ENCODE assay signal across 35 cellular contexts in the genomic region with DNA sequence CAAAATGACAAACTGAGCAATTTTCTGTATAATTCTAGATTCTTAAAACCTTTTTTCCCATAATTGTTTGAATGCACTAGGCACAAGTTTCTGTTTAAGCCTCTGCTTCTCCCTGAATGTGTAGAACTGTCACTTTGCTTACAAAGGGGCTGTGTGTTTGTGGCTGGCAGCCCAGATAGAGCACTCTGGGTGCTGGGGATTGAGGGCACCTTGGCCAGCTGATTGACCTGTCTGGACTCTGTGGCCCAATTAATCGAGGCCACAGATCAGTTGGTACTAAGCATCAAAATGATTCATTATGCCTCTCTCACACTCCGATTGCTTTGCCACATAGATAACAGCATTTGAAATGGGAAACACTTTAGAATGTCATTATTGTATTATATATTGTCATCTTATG. TPM values are rescaled to one million over a fixed set of nuclear protein-coding genes. Genes with fewer than 3 reads are reported as not detected.
"Had no signal": no experiment of that assay in that cellular context is flagged by ENCODE, and none has a peak within 500 bp of the region (broad histone marks: within the 10 kb centered on the region; RNA-seq: fewer than 3 reads in every experiment).

No MANE protein-coding gene starts in this region.

- DNase-seq: activated effector memory CD4-positive, alpha-beta T cell treated with anti-CD3 and anti-CD28 coated beads, Interleukin-2, amount 50 U/mL, for 16 hours; activated effector memory CD4-positive, alpha-beta T cell treated with Interleukin-2 at 50 U/mL for 16 hours; activated gamma-delta T cell; activated gamma-delta T cell treated with Interleukin-2 at 50 U/mL for 16 hours; activated naive CD4-positive, alpha-beta T cell; activated naive CD4-positive, alpha-beta T cell treated with anti-CD3 and anti-CD28 coated beads for 36 hours; activated naive CD4-positive, alpha-beta T cell treated with anti-CD3 and anti-CD28 coated beads, Interleukin-2, amount 10 ng/mL, durations not matched to agents 7 days and 5 days; activated naive CD4-positive, alpha-beta T cell treated with anti-CD3 and anti-CD28 coated beads, Interleukin-2, amount 50 U/mL, for 16 hours; activated naive CD4-positive, alpha-beta T cell treated with Interleukin-2 at 50 U/mL for 16 hours; activated naive CD8-positive, alpha-beta T cell treated with anti-CD3 and anti-CD28 coated beads for 36 hours; activated naive CD8-positive, alpha-beta T cell treated with anti-CD3 and anti-CD28 coated beads, Interleukin-2, amount 10 ng/mL, durations not matched to agents 7 days and 5 days; activated naive CD8-positive, alpha-beta T cell treated with anti-CD3 and anti-CD28 coated beads, Interleukin-2, amount 50 U/mL, for 24 hours; activated T-cell treated with anti-CD3 and anti-CD28 coated beads, Interleukin-2, amount 50 U/mL, for 1 hour; activated T-cell treated with anti-CD3 and anti-CD28 coated beads, Interleukin-2, amount 50 U/mL, for 24 hours; activated T-cell treated with anti-CD3 and anti-CD28 coated beads, Interleukin-2, amount 50 U/mL, for 4 hours; activated T-cell treated with anti-CD3 and anti-CD28 coated beads, Interleukin-2, amount 50 U/mL, for 48 hours; activated T-cell treated with anti-CD3 and anti-CD28 coated beads, Interleukin-2, amount 50 U/mL, for 72 hours; adrenal gland; amniotic stem cell; amygdala; anterior cingulate cortex; aorta; body of pancreas; brain microvascular endothelial cell; caudate nucleus; central memory CD4-positive, alpha-beta T cell had no signal

- ATAC-seq: activated naive CD4-positive, alpha-beta T cell treated with anti-CD3 and anti-CD28 coated beads, Interleukin-2, amount 50 U/mL, for 72 hours; activated naive CD8-positive, alpha-beta T cell treated with anti-CD3 and anti-CD28 coated beads, Interleukin-2, amount 50 U/mL, for 24 hours; activated T-cell treated with anti-CD3 and anti-CD28 coated beads, Interleukin-2, amount 50 U/mL, for 4 hours; activated T-cell treated with anti-CD3 and anti-CD28 coated beads, Interleukin-2, amount 50 U/mL, for 72 hours; activated T-helper 17 cell treated with anti-CD3 and anti-CD28 coated beads, Interleukin-2, amount 50 U/mL, for 72 hours; body of pancreas had no signal

RNA-seq across cellular contexts. Expression of a gene that starts 12.1 kb away (rescaled TPM):
- total RNA-seq: activated naive CD4-positive, alpha-beta T cell treated with anti-CD3 and anti-CD28 coated beads for 36 hours; activated naive CD4-positive, alpha-beta T cell treated with anti-CD3 and anti-CD28 coated beads, Interleukin-2, amount 50 U/mL, for 72 hours; activated naive CD8-positive, alpha-beta T cell treated with anti-CD3 and anti-CD28 coated beads for 36 hours; activated naive CD8-positive, alpha-beta T cell treated with anti-CD3 and anti-CD28 coated beads, Interleukin-2, amount 10 ng/mL, durations not matched to agents 7 days and 5 days; activated T-cell treated with anti-CD3 and anti-CD28 coated beads, Interleukin-2, amount 50 U/mL, for 4 hours; activated T-cell treated with anti-CD3 and anti-CD28 coated beads, Interleukin-2, amount 50 U/mL, for 72 hours; activated T-helper 1 cell treated with anti-CD3 and anti-CD28 coated beads, Interleukin-12 subunit alpha, Interleukin-12 subunit beta, Interleukin-2, Interleukin-4 antibody, amounts not matched to agents 30 ng/mL and 10 ng/mL and 1 ng/mL, durations not matched to agents 14 hours and 24 hours and 36 hours; activated T-helper 17 cell treated with anti-CD3 and anti-CD28 coated beads, Interleukin-2, amount 50 U/mL, for 72 hours; activated T-helper 2 cell treated with anti-CD3 and anti-CD28 coated beads, Interferon-gamma antibody, Interleukin-2, Interleukin-4, amounts not matched to agents 10 μg/mL and 5 μg/mL and 100 μg/mL, durations not matched to agents 14 hours and 24 hours and 36 hours; aorta; ascending aorta; breast epithelium; bronchial epithelial cell; cardiac muscle cell; chondrocyte had no signal
